Comparison of ENCODE assay signal across 8 cellular contexts in the genomic region with DNA sequence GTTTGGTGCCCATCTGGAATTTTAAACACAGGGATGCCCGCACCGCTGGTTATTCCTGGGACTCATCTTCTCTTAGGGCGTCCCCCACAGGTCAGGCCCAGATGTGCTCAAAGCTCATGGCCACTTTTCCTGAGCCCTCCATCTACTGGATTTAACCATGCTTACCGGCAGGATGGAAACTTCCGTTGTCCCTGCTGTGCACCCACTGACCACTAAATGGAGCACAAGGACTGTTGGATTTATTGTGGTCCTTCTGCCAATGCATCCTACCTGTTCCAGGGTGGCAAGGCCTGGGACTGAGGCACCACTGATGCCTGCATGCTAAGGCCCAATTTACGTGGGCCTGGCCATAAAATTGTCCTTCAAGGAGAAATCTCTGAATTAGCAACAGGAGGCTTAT. TPM values are rescaled to one million over a fixed set of nuclear protein-coding genes. Genes with fewer than 3 reads are reported as not detected.
"Had no signal": no experiment of that assay in that cellular context is flagged by ENCODE, and none has a peak within 500 bp of the region (broad histone marks: within the 10 kb centered on the region; RNA-seq: fewer than 3 reads in every experiment).

No MANE protein-coding gene starts in this region.

RNA-seq across cellular contexts. Expression of gene UGT2B11, which starts 8.7 kb away (rescaled TPM):
- total RNA-seq: M059J, NCI-H460, OCI-LY7, PC-9, Right ventricle myocardium inferior, RPMI7951, SJCRH30, SK-MEL-5 had no signal

RNA-seq across cellular contexts. Expression of gene UGT2B28, which starts 57.0 kb away (rescaled TPM):
- total RNA-seq: M059J, NCI-H460, OCI-LY7, PC-9, Right ventricle myocardium inferior, RPMI7951, SJCRH30, SK-MEL-5 had no signal
